39 cellular contexts compared by ENCODE assay signal in the genomic region with DNA sequence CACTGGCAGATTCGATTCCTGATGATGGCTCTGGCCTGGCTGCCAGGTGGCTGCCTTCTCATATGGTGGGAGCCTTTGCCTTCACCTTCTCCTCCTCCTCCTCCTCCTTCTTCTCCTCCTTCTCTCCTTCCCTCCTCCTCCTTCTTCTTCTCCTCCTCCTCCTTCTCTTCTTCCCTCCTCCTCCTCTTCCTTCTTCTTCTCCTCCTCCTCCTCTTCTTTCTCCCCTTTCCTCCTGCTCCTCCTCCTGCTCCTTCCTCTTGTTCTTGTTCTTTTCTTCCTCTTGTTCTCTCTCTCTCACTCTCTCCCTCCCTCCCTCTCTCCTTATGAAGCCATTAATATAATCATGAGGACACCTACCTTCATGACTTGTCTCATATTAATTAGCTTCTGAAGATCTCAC.
"Had no signal": no experiment of that assay in that cellular context is flagged by ENCODE, and none has a peak within 500 bp of the region (broad histone marks: within the 10 kb centered on the region; RNA-seq: fewer than 3 reads in every experiment).

No MANE protein-coding gene starts in this region.

- H3K27me3 ChIP-seq: adrenal gland, ascending aorta, body of pancreas, brain microvascular endothelial cell, breast epithelium had no signal

- H3K27ac ChIP-seq: adrenal gland, ascending aorta, body of pancreas, brain microvascular endothelial cell, breast epithelium, cardiac muscle cell had no signal

- H3K36me3 Mint-ChIP-seq: activated naive CD4-positive, alpha-beta T cell treated with anti-CD3 and anti-CD28 coated beads, Interleukin-2, amount 10 ng/mL, durations not matched to agents 7 days and 5 days; activated naive CD4-positive, alpha-beta T cell treated with anti-CD3 and anti-CD28 coated beads, Interleukin-2, amount 50 U/mL, for 24 hours; activated naive CD4-positive, alpha-beta T cell treated with anti-CD3 and anti-CD28 coated beads, Interleukin-2, amount 50 U/mL, for 72 hours; activated naive CD8-positive, alpha-beta T cell; activated naive CD8-positive, alpha-beta T cell treated with anti-CD3 and anti-CD28 coated beads for 36 hours; activated naive CD8-positive, alpha-beta T cell treated with anti-CD3 and anti-CD28 coated beads, Interleukin-2, amount 10 ng/mL, durations not matched to agents 7 days and 5 days had no signal

- H3K9me3 Mint-ChIP-seq: activated naive CD4-positive, alpha-beta T cell treated with anti-CD3 and anti-CD28 coated beads for 36 hours; activated naive CD4-positive, alpha-beta T cell treated with anti-CD3 and anti-CD28 coated beads, Interleukin-2, amount 10 ng/mL, durations not matched to agents 7 days and 5 days; activated naive CD4-positive, alpha-beta T cell treated with anti-CD3 and anti-CD28 coated beads, Interleukin-2, amount 50 U/mL, for 24 hours; activated naive CD4-positive, alpha-beta T cell treated with anti-CD3 and anti-CD28 coated beads, Interleukin-2, amount 50 U/mL, for 72 hours; activated naive CD8-positive, alpha-beta T cell treated with anti-CD3 and anti-CD28 coated beads for 36 hours; activated naive CD8-positive, alpha-beta T cell treated with anti-CD3 and anti-CD28 coated beads, Interleukin-2, amount 10 ng/mL, durations not matched to agents 7 days and 5 days; activated naive CD8-positive, alpha-beta T cell treated with anti-CD3 and anti-CD28 coated beads, Interleukin-2, amount 50 U/mL, for 24 hours; activated T-cell treated with anti-CD3 and anti-CD28 coated beads, Interleukin-2, amount 50 U/mL, for 24 hours; activated T-cell treated with anti-CD3 and anti-CD28 coated beads, Interleukin-2, amount 50 U/mL, for 4 hours; activated T-cell treated with anti-CD3 and anti-CD28 coated beads, Interleukin-2, amount 50 U/mL, for 72 hours; activated T-helper 1 cell treated with anti-CD3 and anti-CD28 coated beads, Interleukin-12 subunit alpha, Interleukin-12 subunit beta, Interleukin-2, Interleukin-4 antibody, amounts not matched to agents 30 ng/mL and 10 ng/mL and 1 ng/mL, durations not matched to agents 14 hours and 24 hours and 36 hours; activated T-helper 17 cell treated with anti-CD3 and anti-CD28 coated beads, Interleukin-2, amount 50 U/mL, for 72 hours; activated T-helper 2 cell treated with anti-CD3 and anti-CD28 coated beads, Interferon-gamma antibody, Interleukin-2, Interleukin-4, amounts not matched to agents 10 μg/mL and 5 μg/mL and 100 μg/mL, durations not matched to agents 14 hours and 24 hours and 36 hours; central memory CD8-positive, alpha-beta T cell had no signal

- H3K27ac Mint-ChIP-seq: activated naive CD4-positive, alpha-beta T cell treated with anti-CD3 and anti-CD28 coated beads for 36 hours; activated naive CD4-positive, alpha-beta T cell treated with anti-CD3 and anti-CD28 coated beads, Interleukin-2, amount 10 ng/mL, durations not matched to agents 7 days and 5 days; activated naive CD4-positive, alpha-beta T cell treated with anti-CD3 and anti-CD28 coated beads, Interleukin-2, amount 50 U/mL, for 24 hours; activated naive CD4-positive, alpha-beta T cell treated with anti-CD3 and anti-CD28 coated beads, Interleukin-2, amount 50 U/mL, for 72 hours; activated naive CD8-positive, alpha-beta T cell; activated naive CD8-positive, alpha-beta T cell treated with anti-CD3 and anti-CD28 coated beads for 36 hours; activated naive CD8-positive, alpha-beta T cell treated with anti-CD3 and anti-CD28 coated beads, Interleukin-2, amount 10 ng/mL, durations not matched to agents 7 days and 5 days; activated naive CD8-positive, alpha-beta T cell treated with anti-CD3 and anti-CD28 coated beads, Interleukin-2, amount 50 U/mL, for 24 hours; activated T-cell treated with anti-CD3 and anti-CD28 coated beads, Interleukin-2, amount 50 U/mL, for 24 hours; activated T-cell treated with anti-CD3 and anti-CD28 coated beads, Interleukin-2, amount 50 U/mL, for 72 hours; activated T-helper 1 cell treated with anti-CD3 and anti-CD28 coated beads, Interleukin-12 subunit alpha, Interleukin-12 subunit beta, Interleukin-2, Interleukin-4 antibody, amounts not matched to agents 30 ng/mL and 10 ng/mL and 1 ng/mL, durations not matched to agents 14 hours and 24 hours and 36 hours; activated T-helper 17 cell treated with anti-CD3 and anti-CD28 coated beads, Interleukin-2, amount 50 U/mL, for 72 hours; activated T-helper 2 cell treated with anti-CD3 and anti-CD28 coated beads, Interferon-gamma antibody, Interleukin-2, Interleukin-4, amounts not matched to agents 10 μg/mL and 5 μg/mL and 100 μg/mL, durations not matched to agents 14 hours and 24 hours and 36 hours; brain had no signal

- DNase-seq: activated effector memory CD4-positive, alpha-beta T cell treated with Interleukin-2 at 50 U/mL for 16 hours; activated gamma-delta T cell; activated gamma-delta T cell treated with Interleukin-2 at 50 U/mL for 16 hours; activated naive CD4-positive, alpha-beta T cell; activated naive CD4-positive, alpha-beta T cell treated with anti-CD3 and anti-CD28 coated beads for 36 hours; activated naive CD4-positive, alpha-beta T cell treated with anti-CD3 and anti-CD28 coated beads, Interleukin-2, amount 10 ng/mL, durations not matched to agents 7 days and 5 days; activated naive CD4-positive, alpha-beta T cell treated with anti-CD3 and anti-CD28 coated beads, Interleukin-2, amount 50 U/mL, for 16 hours; activated naive CD8-positive, alpha-beta T cell treated with anti-CD3 and anti-CD28 coated beads for 36 hours; activated naive CD8-positive, alpha-beta T cell treated with anti-CD3 and anti-CD28 coated beads, Interleukin-2, amount 10 ng/mL, durations not matched to agents 7 days and 5 days; activated naive CD8-positive, alpha-beta T cell treated with anti-CD3 and anti-CD28 coated beads, Interleukin-2, amount 50 U/mL, for 24 hours; activated T-cell treated with anti-CD3 and anti-CD28 coated beads for 4 hours; activated T-cell treated with anti-CD3 and anti-CD28 coated beads, Interleukin-2, amount 50 U/mL, for 1 hour; activated T-cell treated with anti-CD3 and anti-CD28 coated beads, Interleukin-2, amount 50 U/mL, for 24 hours; activated T-cell treated with anti-CD3 and anti-CD28 coated beads, Interleukin-2, amount 50 U/mL, for 4 hours; activated T-cell treated with anti-CD3 and anti-CD28 coated beads, Interleukin-2, amount 50 U/mL, for 48 hours; activated T-cell treated with anti-CD3 and anti-CD28 coated beads, Interleukin-2, amount 50 U/mL, for 72 hours; adrenal gland; amniotic stem cell; amygdala; anterior cingulate cortex; aorta; body of pancreas; brain microvascular endothelial cell; caudate nucleus; central memory CD4-positive, alpha-beta T cell; cerebellar nuclear complex had no signal

- H3K4me3 Mint-ChIP-seq: activated naive CD4-positive, alpha-beta T cell treated with anti-CD3 and anti-CD28 coated beads for 36 hours; activated naive CD4-positive, alpha-beta T cell treated with anti-CD3 and anti-CD28 coated beads, Interleukin-2, amount 10 ng/mL, durations not matched to agents 7 days and 5 days; activated naive CD4-positive, alpha-beta T cell treated with anti-CD3 and anti-CD28 coated beads, Interleukin-2, amount 50 U/mL, for 24 hours; activated naive CD8-positive, alpha-beta T cell; activated naive CD8-positive, alpha-beta T cell treated with anti-CD3 and anti-CD28 coated beads for 36 hours; activated naive CD8-positive, alpha-beta T cell treated with anti-CD3 and anti-CD28 coated beads, Interleukin-2, amount 10 ng/mL, durations not matched to agents 7 days and 5 days; activated naive CD8-positive, alpha-beta T cell treated with anti-CD3 and anti-CD28 coated beads, Interleukin-2, amount 50 U/mL, for 24 hours; activated T-cell treated with anti-CD3 and anti-CD28 coated beads, Interleukin-2, amount 50 U/mL, for 24 hours; activated T-cell treated with anti-CD3 and anti-CD28 coated beads, Interleukin-2, amount 50 U/mL, for 4 hours; activated T-cell treated with anti-CD3 and anti-CD28 coated beads, Interleukin-2, amount 50 U/mL, for 72 hours; activated T-helper 1 cell treated with anti-CD3 and anti-CD28 coated beads, Interleukin-12 subunit alpha, Interleukin-12 subunit beta, Interleukin-2, Interleukin-4 antibody, amounts not matched to agents 30 ng/mL and 10 ng/mL and 1 ng/mL, durations not matched to agents 14 hours and 24 hours and 36 hours; activated T-helper 17 cell treated with anti-CD3 and anti-CD28 coated beads, Interleukin-2, amount 50 U/mL, for 72 hours; brain; central memory CD8-positive, alpha-beta T cell had no signal

- H3K4me1 Mint-ChIP-seq: activated naive CD4-positive, alpha-beta T cell treated with anti-CD3 and anti-CD28 coated beads, Interleukin-2, amount 10 ng/mL, durations not matched to agents 7 days and 5 days; activated naive CD4-positive, alpha-beta T cell treated with anti-CD3 and anti-CD28 coated beads, Interleukin-2, amount 50 U/mL, for 24 hours; activated naive CD8-positive, alpha-beta T cell treated with anti-CD3 and anti-CD28 coated beads for 36 hours; activated naive CD8-positive, alpha-beta T cell treated with anti-CD3 and anti-CD28 coated beads, Interleukin-2, amount 10 ng/mL, durations not matched to agents 7 days and 5 days; activated naive CD8-positive, alpha-beta T cell treated with anti-CD3 and anti-CD28 coated beads, Interleukin-2, amount 50 U/mL, for 24 hours; activated T-helper 17 cell treated with anti-CD3 and anti-CD28 coated beads, Interleukin-2, amount 50 U/mL, for 72 hours; central memory CD8-positive, alpha-beta T cell had no signal

- H3K9me3 ChIP-seq: adrenal gland, ascending aorta, body of pancreas, breast epithelium had no signal

- H3K27me3 Mint-ChIP-seq: activated naive CD8-positive, alpha-beta T cell treated with anti-CD3 and anti-CD28 coated beads, Interleukin-2, amount 10 ng/mL, durations not matched to agents 7 days and 5 days; brain had no signal

- H3K4me1 ChIP-seq: adrenal gland, ascending aorta, body of pancreas, breast epithelium had no signal

- H3K4me3 ChIP-seq: adrenal gland, ascending aorta, body of pancreas, breast epithelium, cardiac muscle cell had no signal

- H3K36me3 ChIP-seq: adrenal gland, ascending aorta, brain microvascular endothelial cell, breast epithelium, cardiac muscle cell had no signal

- ATAC-seq: activated naive CD4-positive, alpha-beta T cell treated with anti-CD3 and anti-CD28 coated beads, Interleukin-2, amount 50 U/mL, for 72 hours; activated naive CD8-positive, alpha-beta T cell treated with anti-CD3 and anti-CD28 coated beads, Interleukin-2, amount 50 U/mL, for 24 hours; activated T-cell treated with anti-CD3 and anti-CD28 coated beads, Interleukin-2, amount 50 U/mL, for 4 hours; activated T-cell treated with anti-CD3 and anti-CD28 coated beads, Interleukin-2, amount 50 U/mL, for 72 hours; activated T-helper 17 cell treated with anti-CD3 and anti-CD28 coated beads, Interleukin-2, amount 50 U/mL, for 72 hours; body of pancreas had no signal

- FAIRE-seq: astrocyte, bronchial epithelial cell had no signal
